ENCODE assay signal across 1 cellular context in the genomic region with DNA sequence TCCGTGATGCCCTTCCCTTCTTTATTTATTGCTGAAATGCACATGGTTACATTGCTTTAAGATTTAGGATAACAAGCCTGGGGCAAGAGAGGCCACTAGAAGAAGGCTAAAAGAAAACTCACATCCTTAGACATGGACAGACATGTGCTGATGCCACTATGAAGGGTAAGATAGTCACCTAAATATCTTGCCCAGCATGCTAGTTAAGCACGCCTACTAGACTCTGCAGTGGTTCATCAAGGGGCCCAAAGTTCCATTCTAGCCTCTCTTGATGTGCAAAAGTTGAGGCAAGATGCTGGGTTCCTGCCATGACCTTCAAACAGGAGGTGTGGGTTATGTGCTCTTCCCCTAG.
TF ChIP-seq lines count a peak whose summit lies in the region.

No MANE protein-coding gene starts in this region.

TF ChIP-seq in HCT116, 20 proteins besides CTCF, POLR2A, EP300 and RAD21:
- TF ChIP-seq EZH2 (IDR thresholded peaks at IDR 0.05) (no peak), CBX3 (IDR thresholded peaks at IDR 0.05; ENCODE audit: low read depth) (no peak), EGR1 (IDR thresholded peaks at IDR 0.05; ENCODE audit: low read depth) (no peak), FOSL1 (IDR thresholded peaks at IDR 0.05; ENCODE audit: low read depth) (no peak), TCF7L2 (IDR thresholded peaks at IDR 0.05; ENCODE audit: borderline replicate concordance, extremely low read depth, insufficient read depth, insufficient read length) (no peak)
